ENCODE assay signal across 8 cellular contexts in the genomic region with DNA sequence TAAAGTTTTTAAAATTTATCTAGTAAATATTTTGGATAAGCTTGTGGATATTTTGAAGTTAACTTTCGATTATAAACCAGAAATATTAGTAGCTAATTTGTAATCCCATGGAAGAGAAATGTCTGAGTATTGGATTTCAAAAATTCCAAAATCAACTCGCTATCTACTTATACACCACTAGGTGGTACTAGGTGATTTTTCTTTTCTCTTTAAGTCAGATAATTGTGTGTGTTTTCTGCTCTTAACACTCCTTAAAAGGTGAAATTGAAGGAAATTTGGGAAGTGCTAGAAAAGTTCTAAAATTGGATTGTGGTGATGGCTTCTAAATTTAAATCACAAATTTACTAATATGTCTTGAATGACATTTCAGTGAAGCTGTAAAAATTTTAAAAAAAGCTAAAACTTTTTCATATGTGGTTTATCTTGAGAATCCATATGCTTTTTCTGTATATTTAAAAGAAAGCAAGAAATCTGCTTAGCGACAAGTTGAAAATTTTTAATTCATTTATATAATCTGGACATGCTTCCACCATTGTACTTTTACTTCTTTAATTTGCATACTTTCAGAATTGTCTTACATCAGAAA.
DNase-seq lines count a peak whose midpoint lies in the region; ATAC-seq and TF ChIP-seq lines count a peak whose summit lies in the region.

No MANE protein-coding gene starts in this region.

- H3K4me1 ChIP-seq in CD8-positive, alpha-beta T cell (ENCODE audit: insufficient read depth, low read length), result no peaks in the 10 kb centered on the region

- TF ChIP-seq CTCF in CD8-positive, alpha-beta T cell (IDR thresholded peaks at IDR 0.05), result peak; percentile 71
- TF ChIP-seq CTCF in retinal pigment epithelial cell (conservative IDR thresholded peaks at IDR 0.05; ENCODE audit: low read depth, low read length), result peak; percentile 57

- no peaks in the 10 kb centered on the region for H3K9me3 Mint-ChIP-seq in CD8-positive, alpha-beta T cell

- DNase-seq in CD8-positive, alpha-beta T cell, result no peak
- DNase-seq in H4 (ENCODE audit: low spot score) (peak; percentile 37), OCI-M1 (lab: John Stamatoyannopoulos, UW) (peak; percentile 68), erythroblast (lab: John Stamatoyannopoulos, UW) (peak; percentile 17 to 31), retinal pigment epithelial cell (ENCODE audit: low read depth) (no peak), T-helper 17 cell (no peak)
- DNase-seq in NK-92 treated with Interleukin-12 subunit alpha and Interleukin-12 subunit beta, amount 100 ng/mL, for 24 hours (lab: John Stamatoyannopoulos, UW), result no peak

- no peak overlapping the region for H3K27ac ChIP-seq in CD8-positive, alpha-beta T cell (ENCODE audit: low read depth, low read length)

- no peak for TF ChIP-seq POLR2A in erythroblast (IDR thresholded peaks at IDR 0.05; ENCODE audit: low read length)

- H3K27me3 Mint-ChIP-seq in CD8-positive, alpha-beta T cell (ENCODE audit: low read depth), result peaks cover 7% of the 10 kb centered on the region
- H3K27me3 Mint-ChIP-seq in T-helper 17 cell, result peaks cover 19% of the 10 kb centered on the region

- H3K27me3 ChIP-seq in CD8-positive, alpha-beta T cell (ENCODE audit: insufficient read depth, low read length), result no peaks in the 10 kb centered on the region

- intact Hi-C loops in CD8-positive, alpha-beta T cell (cut with DNase I, micrococcal nuclease), result loop anchor here (1.0 to 5.0 kb wide), 2 partner anchors 114 to 210 kb away; partner anchors contain the start of gene TFAM (in 2 of the 2)

- ATAC-seq in CD8-positive, alpha-beta T cell, result no peak
- ATAC-seq in T-helper 17 cell (no peak), HG03108 (IDR thresholded peaks at IDR 0.05; ENCODE audit: unreplicated experiment) (no peak)

- no peak overlapping the region for H3K4me3 ChIP-seq in CD8-positive, alpha-beta T cell (ENCODE audit: low read depth, low read length)
- H3K4me3 ChIP-seq in retinal pigment epithelial cell (ENCODE audit: low read length), result no peak overlapping the region

- CTCF ChIA-PET in CD8-positive, alpha-beta T cell (lab: Charles Lee), result interaction anchor here (0.6 to 7.3 kb wide), 11 partner anchors 12 to 224 kb away, joined by 3 to 134 read pairs (median 4); partner anchors contain the start of gene CISD1

- no peaks in the 10 kb centered on the region for H3K36me3 Mint-ChIP-seq in CD8-positive, alpha-beta T cell
- H3K36me3 Mint-ChIP-seq in T-helper 17 cell (ENCODE audit: low read depth), result no peaks in the 10 kb centered on the region

- H3K36me3 ChIP-seq in CD8-positive, alpha-beta T cell (ENCODE audit: insufficient read depth, low read length), result no peaks in the 10 kb centered on the region

- H3K9me3 ChIP-seq in CD8-positive, alpha-beta T cell (ENCODE audit: low read length), result no peaks in the 10 kb centered on the region
- no peaks in the 10 kb centered on the region for H3K9me3 ChIP-seq in T-helper 17 cell (ENCODE audit: control insufficient read depth, low read length, poor library complexity, severe bottlenecking)

- no peak overlapping the region for H3K27ac Mint-ChIP-seq in CD8-positive, alpha-beta T cell
- no peak overlapping the region for H3K27ac Mint-ChIP-seq in T-helper 17 cell

- no peak overlapping the region for H3K4me3 Mint-ChIP-seq in CD8-positive, alpha-beta T cell
- no peak overlapping the region for H3K4me3 Mint-ChIP-seq in T-helper 17 cell

- POLR2A ChIA-PET in CD8-positive, alpha-beta T cell (lab: Charles Lee), result interaction anchor here (0.6 kb wide), 1 partner anchor 14 kb away, joined by 4 read pairs; no protein-coding TSS in a partner anchor

- H3K4me1 Mint-ChIP-seq in CD8-positive, alpha-beta T cell (ENCODE audit: low read depth), result no peaks in the 10 kb centered on the region
- H3K4me1 Mint-ChIP-seq in T-helper 17 cell, result peaks cover 3% of the 10 kb centered on the region

Comparison
In these comparisons a context has a peak if more than half of its experiments do, and no peak if none do; other contexts are left out.
1. DNase-seq: peak in H4 (single experiment), OCI-M1 (single experiment) and erythroblast (2 of 2); none in CD8-positive, alpha-beta T cell (0 of 7), retinal pigment epithelial cell (single experiment), T-helper 17 cell (0 of 3) and NK-92 treated with Interleukin-12 subunit alpha and Interleukin-12 subunit beta, amount 100 ng/mL, for 24 hours (single experiment).